Comparison of ENCODE assay signal across 23 cellular contexts in genomic region chr7:158143196-158144120, GRCh38.
DNase-seq lines count a peak whose midpoint lies in the region; ATAC-seq, FAIRE-seq and TF ChIP-seq lines count a peak whose summit lies in the region.
"Had no signal": no experiment of that assay in that cellular context is flagged by ENCODE, and none has a peak within 500 bp of the region (broad histone marks: within the 10 kb centered on the region; RNA-seq: fewer than 3 reads in every experiment).

No MANE protein-coding gene starts in this region.

- peaks cover 15% of the 10 kb centered on the region for H3K9me3 ChIP-seq in HepG2 (ENCODE audit: low read length)
- H3K9me3 ChIP-seq in right lobe of liver = no peaks in the 10 kb centered on the region
- no peaks in the 10 kb centered on the region for H3K9me3 ChIP-seq in kidney (ENCODE audit: control insufficient read depth in 1 of 2, low read length in 2 of 2)
- H3K9me3 ChIP-seq in neural progenitor cell (ENCODE audit: low read depth) = no peaks in the 10 kb centered on the region

- H3K79me2 ChIP-seq in HepG2 (ENCODE audit: insufficient read depth, low read length) (no peaks in the 10 kb centered on the region), neural progenitor cell (ENCODE audit: low read depth) (no peaks in the 10 kb centered on the region)

- no peaks in the 10 kb centered on the region for H3K27me3 ChIP-seq in HepG2 (ENCODE audit: control insufficient read depth in 1 of 2, insufficient read depth in 2 of 2, low read length in 2 of 2)
- no peaks in the 10 kb centered on the region for H3K27me3 ChIP-seq in right lobe of liver
- H3K27me3 ChIP-seq in neural progenitor cell = no peaks in the 10 kb centered on the region
- H3K27me3 ChIP-seq: BLaER1 had no signal

- intact Hi-C loops in HepG2 (cut with micrococcal nuclease; ENCODE audit: unreplicated experiment) = no loop called here
- intact Hi-C loops in right lobe of liver (cut with DNase I) = no loop called here
- intact Hi-C loops in kidney (cut with DNase I) = no loop called here

- H3K4me3 ChIP-seq in HepG2 (replicated peaks in 1 of 3; ENCODE audit: insufficient read depth in 1 of 3, low read depth in 2 of 3, low read length in 3 of 3) (peak overlapping the region in 1 of 3 experiments; percentile 3; a peak in 1 of 6 replicates), right lobe of liver (no peak overlapping the region), kidney (ENCODE audit: low read length in 2 of 2) (no peak overlapping the region), neural progenitor cell (no peak overlapping the region)
- H3K4me3 ChIP-seq: BLaER1 had no signal

- in situ Hi-C loops in HepG2 (cut with HindIII; ENCODE audit: extremely low pct_ligation_motif_present, low pct_unique_long_range_greater_than_20kb) = no loop called here

- H3K4me1 Mint-ChIP-seq in neural progenitor cell (peaks cover 13% of the 10 kb centered on the region), progenitor cell of endocrine pancreas (ENCODE audit: low read depth) (no peaks in the 10 kb centered on the region)
- H3K4me1 Mint-ChIP-seq in stimulated activated effector memory CD8-positive, alpha-beta T cell treated with anti-CD3 and anti-CD28 coated beads, Interleukin-12 subunit alpha, Interleukin-12 subunit beta, amount 100 ng/mL, for 72 hours = no peaks in the 10 kb centered on the region
- H3K4me1 Mint-ChIP-seq: B cell; CD4-positive, CD25-positive, alpha-beta regulatory T cell had no signal

- no peaks in the 10 kb centered on the region for H3K36me3 ChIP-seq in HepG2 (replicated peaks in 1 of 2; ENCODE audit: control insufficient read depth in 1 of 2, insufficient read depth in 2 of 2, low read length in 2 of 2)
- H3K36me3 ChIP-seq in right lobe of liver = no peaks in the 10 kb centered on the region
- H3K36me3 ChIP-seq in kidney (ENCODE audit: control insufficient read depth in 1 of 2, insufficient read depth in 2 of 2, low read length in 2 of 2) = no peaks in the 10 kb centered on the region
- no peaks in the 10 kb centered on the region for H3K36me3 ChIP-seq in neural progenitor cell
- H3K36me3 ChIP-seq: BLaER1 had no signal

- TF ChIP-seq EP300 in HepG2 (IDR thresholded peaks at IDR 0.05; ENCODE audit: low read depth in 2 of 2, low read length in 2 of 2) (peak in 1 of 2 experiments; percentile 49; a peak in 1 of 4 replicates), HepG2 (CRISPR knock-in tag; IDR thresholded peaks at IDR 0.05; ENCODE audit: borderline replicate concordance) (no peak)

- BruUV-seq in HepG2 (replicated peaks; lab: Mats Ljungman, UMichigan) = no TSS peak

- H3K27ac Mint-ChIP-seq in neural progenitor cell = peak overlapping the region; percentile 4
- H3K27ac Mint-ChIP-seq in progenitor cell of endocrine pancreas = peak overlapping the region; percentile 62
- H3K27ac Mint-ChIP-seq in stimulated activated effector memory CD8-positive, alpha-beta T cell treated with anti-CD3 and anti-CD28 coated beads, Interleukin-12 subunit alpha, Interleukin-12 subunit beta, amount 100 ng/mL, for 72 hours = no peak overlapping the region
- H3K27ac Mint-ChIP-seq: B cell; CD4-positive, CD25-positive, alpha-beta regulatory T cell; CD8-positive, alpha-beta T cell had no signal

- WGBS in HepG2 (ENCODE audit: low lambda C conversion rate) = 73% methylated on average over 31 of the region's 34 CpGs
- WGBS in right lobe of liver (ENCODE audit: insufficient coverage, low coverage, low lambda C conversion rate, missing lambda C conversion rate) = 70% methylated on average over 18 of the region's 34 CpGs

- TF ChIP-seq POLR2A in HepG2 (IDR thresholded peaks at IDR 0.05; ENCODE audit: insufficient read depth in 1 of 2, low read depth in 2 of 2, low read length in 2 of 2) (no peak), right lobe of liver (IDR thresholded peaks at IDR 0.05) (no peak)

- peak; percentile 15 for DNase-seq in HepG2 (ENCODE audit: low spot score)
- no peak for DNase-seq in right lobe of liver
- peak; percentile 60 for DNase-seq in kidney
- DNase-seq in neural progenitor cell (ENCODE audit: low spot score) = no peak
- DNase-seq in progenitor cell of endocrine pancreas (ENCODE audit: low spot score, unreplicated experiment) = no peak
- no peak for DNase-seq in stimulated activated effector memory CD8-positive, alpha-beta T cell treated with anti-CD3 and anti-CD28 coated beads, Interleukin-12 subunit alpha, Interleukin-12 subunit beta, amount 100 ng/mL, for 72 hours (ENCODE audit: low spot score in 2 of 2)
- no peak for DNase-seq in stimulated activated CD4-positive, alpha-beta T cell treated with anti-CD3 and anti-CD28 coated beads, Interleukin-4, amount 100 ng/mL, for 4 hours
- DNase-seq: Caco-2; CD4-positive, CD25-positive, alpha-beta regulatory T cell; CD8-positive, alpha-beta T cell; DMS153; DND-41; GOT3; HCEC 1CT had no signal

- peak; percentile 85 for ATAC-seq in HepG2
- no peak for ATAC-seq in right lobe of liver
- no peak for ATAC-seq in HG03108 (IDR thresholded peaks at IDR 0.05; ENCODE audit: unreplicated experiment)
- no peak for ATAC-seq in stimulated activated effector memory CD8-positive, alpha-beta T cell treated with anti-CD3 and anti-CD28 coated beads, Interleukin-12 subunit alpha, Interleukin-12 subunit beta, amount 100 ng/mL, for 72 hours
- ATAC-seq: CD8-positive, alpha-beta T cell had no signal

- no peaks in the 10 kb centered on the region for H3F3A ChIP-seq in neural progenitor cell (ENCODE audit: low read depth)

- H3K4me1 ChIP-seq in HepG2 (ENCODE audit: insufficient read depth, low read length) (peaks cover 38% of the 10 kb centered on the region), right lobe of liver (no peaks in the 10 kb centered on the region), kidney (ENCODE audit: control insufficient read depth in 1 of 2, insufficient read depth in 1 of 2, low read depth in 1 of 2, low read length in 2 of 2) (no peaks in the 10 kb centered on the region), neural progenitor cell (no peaks in the 10 kb centered on the region)
- H3K4me1 ChIP-seq: Caco-2 had no signal

- H3K27me3 Mint-ChIP-seq in neural progenitor cell (ENCODE audit: insufficient read depth, low read depth) (no peaks in the 10 kb centered on the region), progenitor cell of endocrine pancreas (no peaks in the 10 kb centered on the region)
- H3K27me3 Mint-ChIP-seq: B cell; CD4-positive, CD25-positive, alpha-beta regulatory T cell had no signal

- H3K9me3 Mint-ChIP-seq in neural progenitor cell (peaks cover 11% of the 10 kb centered on the region), progenitor cell of endocrine pancreas (ENCODE audit: low read depth) (peaks cover 4% of the 10 kb centered on the region)
- H3K9me3 Mint-ChIP-seq in stimulated activated effector memory CD8-positive, alpha-beta T cell treated with anti-CD3 and anti-CD28 coated beads, Interleukin-12 subunit alpha, Interleukin-12 subunit beta, amount 100 ng/mL, for 72 hours = no peaks in the 10 kb centered on the region

- H3K9ac ChIP-seq in HepG2 (ENCODE audit: insufficient read depth, low read depth, low read length) (peak overlapping the region; percentile 15; the same call in 1 of the 2 replicates), kidney (ENCODE audit: low read length in 2 of 2) (no peak overlapping the region), neural progenitor cell (no peak overlapping the region)
- H3K9ac ChIP-seq: BLaER1 had no signal

- TF ChIP-seq RAD21 in HepG2 (CRISPR knock-in tag; IDR thresholded peaks at IDR 0.05) = no peak

- CTCF ChIA-PET in HepG2 (lab: Yijun Ruan, JAX; ENCODE audit: low intra/inter-chr PET ratio, low total read pairs) = no interaction called here

- no peak overlapping the region for H3K4me3 Mint-ChIP-seq in neural progenitor cell
- no peak overlapping the region for H3K4me3 Mint-ChIP-seq in progenitor cell of endocrine pancreas (ENCODE audit: low read depth)
- H3K4me3 Mint-ChIP-seq in stimulated activated effector memory CD8-positive, alpha-beta T cell treated with anti-CD3 and anti-CD28 coated beads, Interleukin-12 subunit alpha, Interleukin-12 subunit beta, amount 100 ng/mL, for 72 hours = no peak overlapping the region
- H3K4me3 Mint-ChIP-seq: B cell; CD4-positive, CD25-positive, alpha-beta regulatory T cell; CD8-positive, alpha-beta T cell had no signal

- peak overlapping the region; percentile 48 for H3K4me2 ChIP-seq in HepG2 (ENCODE audit: low read depth, low read length)
- H3K4me2 ChIP-seq in neural progenitor cell = no peak overlapping the region
- H3K4me2 ChIP-seq: BLaER1 had no signal

- TF ChIP-seq CTCF in HepG2 (CRISPR knock-in tag; IDR thresholded peaks at IDR 0.05) = no peak
- no peak for TF ChIP-seq CTCF in right lobe of liver (IDR thresholded peaks at IDR 0.05)
- no peak for TF ChIP-seq CTCF in kidney (IDR thresholded peaks at IDR 0.05; ENCODE audit: borderline replicate concordance, extremely low read depth, insufficient read depth)
- TF ChIP-seq CTCF in neural progenitor cell (IDR thresholded peaks at IDR 0.05) = no peak
- TF ChIP-seq CTCF in progenitor cell of endocrine pancreas (IDR thresholded peaks at IDR 0.05; ENCODE audit: unreplicated experiment) = no peak

- POLR2A ChIA-PET in HepG2 (lab: Yijun Ruan, JAX) = interaction anchor here (0.7 kb wide), 1 partner anchor 17 kb away, joined by 3 read pairs; no protein-coding TSS in a partner anchor

- H3K36me3 Mint-ChIP-seq in neural progenitor cell = peaks cover 2% of the 10 kb centered on the region
- H3K36me3 Mint-ChIP-seq in progenitor cell of endocrine pancreas (ENCODE audit: insufficient read depth) = no peaks in the 10 kb centered on the region
- no peaks in the 10 kb centered on the region for H3K36me3 Mint-ChIP-seq in stimulated activated effector memory CD8-positive, alpha-beta T cell treated with anti-CD3 and anti-CD28 coated beads, Interleukin-12 subunit alpha, Interleukin-12 subunit beta, amount 100 ng/mL, for 72 hours
- H3K36me3 Mint-ChIP-seq: CD4-positive, CD25-positive, alpha-beta regulatory T cell; CD8-positive, alpha-beta T cell had no signal

- H2AFZ ChIP-seq in HepG2 (ENCODE audit: low read length) (no peak overlapping the region), neural progenitor cell (replicated peaks) (no peak overlapping the region)

- FAIRE-seq in HepG2 (lab: Jason Lieb, UNC) (no peak), kidney (lab: Jason Lieb, UNC) (no peak)
- FAIRE-seq: A204.1, G401.6, GM12892, H54 had no signal

- no peaks in the 10 kb centered on the region; the same call in 1 of the 2 replicates for H4K20me1 ChIP-seq in HepG2 (ENCODE audit: insufficient read depth, low read length)
- no peaks in the 10 kb centered on the region for H4K20me1 ChIP-seq in neural progenitor cell (ENCODE audit: low read depth)
- H4K20me1 ChIP-seq: BLaER1 had no signal

- H3K27ac ChIP-seq in HepG2 (ENCODE audit: extremely low read length, insufficient read depth, low read length) (peak overlapping the region; percentile 71), right lobe of liver (no peak overlapping the region), kidney (ENCODE audit: low read depth in 2 of 2, low read length in 2 of 2) (no peak overlapping the region), neural progenitor cell (no peak overlapping the region)
- H3K27ac ChIP-seq: 22Rv1, BLaER1, C4-2B had no signal

TF ChIP-seq in HepG2, 621 proteins besides CTCF, POLR2A, EP300 and RAD21 (continues in another document):
- TF ChIP-seq ZNF672 (CRISPR knock-in tag; IDR thresholded peaks at IDR 0.05) (no peak), ZNF331 (CRISPR knock-in tag; IDR thresholded peaks at IDR 0.05) (no peak; the same call in 1 of the 2 replicates), SAP130 (CRISPR knock-in tag; IDR thresholded peaks at IDR 0.05; ENCODE audit: low read depth) (0 out of 2 replicates have a peak, but pooled peaks have one; percentile 18)

Comparison
In these comparisons a context has a peak if more than half of its experiments do, and no peak if none do; other contexts are left out.
1. DNase-seq: peak in HepG2 (single experiment) and kidney (single experiment); none in right lobe of liver (0 of 3), neural progenitor cell (single experiment), progenitor cell of endocrine pancreas (single experiment), stimulated activated effector memory CD8-positive, alpha-beta T cell treated with anti-CD3 and anti-CD28 coated beads, Interleukin-12 subunit alpha, Interleukin-12 subunit beta, amount 100 ng/mL, for 72 hours (0 of 2) and stimulated activated CD4-positive, alpha-beta T cell treated with anti-CD3 and anti-CD28 coated beads, Interleukin-4, amount 100 ng/mL, for 4 hours (0 of 2).